Comparison of ENCODE assay signal across 12 cellular contexts in genomic region chr5:35198096-35198495, GRCh38. TPM values are rescaled to one million over a fixed set of nuclear protein-coding genes. Genes with fewer than 3 reads are reported as not detected.
DNase-seq lines count a peak whose midpoint lies in the region; ATAC-seq and TF ChIP-seq lines count a peak whose summit lies in the region.
"Had no signal": no experiment of that assay in that cellular context is flagged by ENCODE, and none has a peak within 500 bp of the region (broad histone marks: within the 10 kb centered on the region; RNA-seq: fewer than 3 reads in every experiment).

No MANE protein-coding gene starts in this region.

- H3K27me3 Mint-ChIP-seq in HFFc6 (ENCODE audit: insufficient read depth), result peaks cover 17% of the 10 kb centered on the region

- no peak for TF ChIP-seq CTCF in HFFc6 (IDR thresholded peaks at IDR 0.05)
- TF ChIP-seq CTCF in stomach (IDR thresholded peaks at IDR 0.05), result no peak

- no peak for TF ChIP-seq POLR2A in stomach (IDR thresholded peaks at IDR 0.05)

- intact Hi-C loops in stomach (cut with DNase I; ENCODE audit: low total_unique reads), result no loop called here

- H3K27ac ChIP-seq in stomach, result peak overlapping the region in 4 of 5 donors; percentile 6 to 45 (median 35)
- H3K27ac ChIP-seq: neutrophil had no signal

- no peaks in the 10 kb centered on the region for H3K36me3 ChIP-seq in stomach
- H3K36me3 ChIP-seq: neutrophil had no signal

- H3K4me3 Mint-ChIP-seq in HFFc6, result peak overlapping the region; percentile 46
- H3K4me3 Mint-ChIP-seq: stimulated activated naive CD8-positive, alpha-beta T cell treated with anti-CD3 and anti-CD28 coated beads, Interleukin-15, Interleukin-2, amounts not matched to agents 100 ng/mL and 50 ng/mL, for 24 hours had no signal

- H3K36me3 Mint-ChIP-seq in HFFc6 (ENCODE audit: low read depth), result no peaks in the 10 kb centered on the region

- no peak for TF ChIP-seq EP300 in stomach (IDR thresholded peaks at IDR 0.05)

- H3K27ac Mint-ChIP-seq in HFFc6, result peak overlapping the region; percentile 56; the same call in 1 of the 2 replicates
- H3K27ac Mint-ChIP-seq: stimulated activated naive CD8-positive, alpha-beta T cell treated with anti-CD3 and anti-CD28 coated beads, Interleukin-15, Interleukin-2, amounts not matched to agents 100 ng/mL and 50 ng/mL, for 24 hours had no signal

- no peaks in the 10 kb centered on the region for H3K9me3 Mint-ChIP-seq in HFFc6
- H3K9me3 Mint-ChIP-seq: stimulated activated naive CD8-positive, alpha-beta T cell treated with anti-CD3 and anti-CD28 coated beads, Interleukin-15, Interleukin-2, amounts not matched to agents 100 ng/mL and 50 ng/mL, for 24 hours had no signal

- 9 to 17% (median 11%) methylated on average over 4 of the region's 4 CpGs for WGBS in stomach, 5 donors

- peaks cover 33% of the 10 kb centered on the region for H3K4me1 Mint-ChIP-seq in HFFc6 (ENCODE audit: low read depth)

- peaks cover 16 to 21% (median 19%) of the 10 kb centered on the region in 4 donors for H3K4me1 ChIP-seq in stomach

- no peak overlapping the region for H3K4me3 ChIP-seq in stomach
- H3K4me3 ChIP-seq: GM12878 had no signal

- no peaks in the 10 kb centered on the region for H3K9me3 ChIP-seq in stomach
- H3K9me3 ChIP-seq: neutrophil had no signal

- H3K27me3 ChIP-seq in stomach, result no peaks in the 10 kb centered on the region

- DNase-seq in HFFc6, result peak; percentile 59
- DNase-seq in iris pigment epithelial cell (ENCODE audit: low read depth), result peak; percentile 58
- peak; percentile 91 for DNase-seq in stomach
- no peak for DNase-seq in activated CD8-positive, alpha-beta memory T cell treated with anti-CD3 and anti-CD28 coated beads for 24 hours
- DNase-seq: NCI-H524 treated with DMSO at 0.1 percent for 48 hours had no signal

- peak; percentile 77 for ATAC-seq in SK-N-SH treated with all-trans-retinoic acid at 6 μM for 48 hours
- no peak for ATAC-seq in HG03342 (IDR thresholded peaks at IDR 0.05; ENCODE audit: unreplicated experiment)
- ATAC-seq in HG02571 (IDR thresholded peaks at IDR 0.05; ENCODE audit: unreplicated experiment), result no peak
- ATAC-seq in HG02970 (IDR thresholded peaks at IDR 0.05; ENCODE audit: low FRiP score, unreplicated experiment), result no peak
- ATAC-seq: GM12878 had no signal

TF ChIP-seq in SK-N-SH treated with all-trans-retinoic acid at 6 μM for 48 hours, 23 proteins besides CTCF, POLR2A, EP300 and RAD21:
- TF ChIP-seq ISL1 (CRISPR knock-in tag; IDR thresholded peaks at IDR 0.05), result no peak
- no peak for TF ChIP-seq ZC3H10 (CRISPR knock-in tag; IDR thresholded peaks at IDR 0.05)
- no peak for TF ChIP-seq SNAI2 (CRISPR knock-in tag; IDR thresholded peaks at IDR 0.05)
- no peak for TF ChIP-seq ESRRG (CRISPR knock-in tag; IDR thresholded peaks at IDR 0.05)
- no peak for TF ChIP-seq POU6F1 (CRISPR knock-in tag; IDR thresholded peaks at IDR 0.05; ENCODE audit: borderline replicate concordance, low read depth)
- TF ChIP-seq TCF4 (CRISPR knock-in tag; IDR thresholded peaks at IDR 0.05; ENCODE audit: borderline replicate concordance), result no peak
- TF ChIP-seq ZFP3 (CRISPR knock-in tag; IDR thresholded peaks at IDR 0.05), result no peak

RNA-seq across cellular contexts. Expression of gene PRLR, which starts 32.2 kb away (rescaled TPM):
- total RNA-seq in HFFc6 (2021; fragmentation: NEBNext Ultra II Directional; extraction: Animal tissue kit (Norgen Biotek cat#: 25700)), result 1 to 10 TPM in 4 of 6 experiments, under 1 TPM in 2; 0.91 to 1.5 (median 1.3) TPM
- 10 to 100 TPM in 3 of 5 donors, 1 to 10 TPM in 1, not detected in 1; 4.5 to 33.2 (median 10.9) TPM for total RNA-seq in stomach
- under 1 TPM; 0.56 to 0.92 (median 0.63) TPM for polyA plus RNA-seq in stomach
